In the genomic region with DNA sequence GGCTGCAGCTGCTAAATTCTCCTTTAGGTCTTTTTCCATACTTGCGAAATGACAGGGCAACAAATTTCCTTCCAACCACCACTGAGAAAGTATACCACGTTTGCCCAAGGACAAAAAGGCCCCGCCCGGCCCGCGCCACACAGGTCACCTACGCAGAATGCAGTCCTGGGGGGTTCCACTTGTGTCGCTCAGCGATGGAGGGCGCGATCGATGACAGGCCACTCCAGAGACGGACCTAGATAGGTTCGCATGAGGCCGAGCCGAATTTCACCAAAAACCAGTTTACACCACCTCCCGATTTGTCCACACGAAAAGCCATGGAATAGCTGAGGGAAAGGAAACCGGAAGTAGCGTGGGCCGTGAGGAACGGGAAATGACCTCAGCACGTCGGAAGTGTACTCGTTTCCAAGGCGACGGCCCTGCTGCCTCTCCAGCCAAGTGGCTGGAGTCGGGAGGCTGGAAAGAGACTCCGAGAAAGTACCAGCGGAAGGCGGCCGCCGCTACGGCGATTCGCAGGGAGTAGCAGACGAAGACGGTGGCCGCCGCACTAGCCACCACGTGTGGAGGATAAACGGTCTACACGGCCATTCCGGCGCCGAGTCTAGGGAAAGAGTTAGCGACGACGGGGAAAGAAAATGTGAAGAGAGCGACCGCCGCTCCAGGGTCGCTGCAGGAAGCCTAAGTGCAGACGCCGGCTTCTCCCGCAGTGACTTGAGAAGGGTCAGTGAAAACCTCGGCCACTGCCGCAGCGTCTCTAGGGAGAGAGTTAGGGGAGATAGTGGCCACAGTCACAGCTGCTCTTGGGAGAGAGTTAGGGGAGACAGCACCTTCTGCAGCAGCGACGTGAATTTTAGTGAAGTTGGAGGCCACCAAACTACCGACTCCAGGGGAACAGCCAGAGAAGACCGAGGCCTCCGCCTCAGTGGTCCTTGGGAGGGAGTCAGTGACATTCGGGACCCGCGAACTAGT, we compare ENCODE assay signal across 8 cellular contexts. TPM values are rescaled to one million over a fixed set of nuclear protein-coding genes. Genes with fewer than 3 reads are reported as not detected.
DNase-seq lines count a peak whose midpoint lies in the region; ATAC-seq, FAIRE-seq and TF ChIP-seq lines count a peak whose summit lies in the region.

A gene (plus strand): TSS at position 398 of the 969 bp plus-strand sequence. CDS start 959 bp downstream, outside the sequence.

- H2BK12ac ChIP-seq in H1 (ENCODE audit: low read depth, low read length) (no peak within 1 kb of the TSS), mesenchymal stem cell (ENCODE audit: low read length in 2 of 2) (peak within 1 kb of the TSS in 1 of 2 experiments; percentile 17)

- H3K79me2 ChIP-seq in H1 (ENCODE audit: control insufficient read depth in 1 of 2, insufficient read depth in 2 of 2, low read length in 2 of 2), result peaks cover 5 to 16% of the 10 kb centered on the region in 2 experiments

- H4K5ac ChIP-seq in H1 (ENCODE audit: insufficient read length, low read depth, low read length), result peak within 1 kb of the TSS; percentile 89

- H2BK5ac ChIP-seq in H1 (ENCODE audit: low read depth, low read length) (peak within 1 kb of the TSS; percentile 74), mesenchymal stem cell (ENCODE audit: low read depth, low read length, poor library complexity, severe bottlenecking) (peak within 1 kb of the TSS; percentile 8)

- no peak within 1 kb of the TSS for H2BK120ac ChIP-seq in H1 (replicated peaks; ENCODE audit: low read depth, low read length)
- H2BK120ac ChIP-seq in mesenchymal stem cell (ENCODE audit: low read depth, low read length), result peak within 1 kb of the TSS; percentile 67

- H3K4me3 Mint-ChIP-seq in CD8-positive, alpha-beta memory T cell, result peak within 1 kb of the TSS; percentile 98 to 100 (median 99)

- no peak for TF ChIP-seq EP300 in H1 (IDR thresholded peaks at IDR 0.05; ENCODE audit: borderline replicate concordance in 1 of 2, low read depth in 2 of 2, low read length in 2 of 2)

- peaks cover 0 to 3% of the 10 kb centered on the region in 2 donors for H3K27me3 Mint-ChIP-seq in CD8-positive, alpha-beta memory T cell

- H3K23me2 ChIP-seq in H1 (ENCODE audit: low read depth, low read length), result peaks cover 10% of the 10 kb centered on the region

- peak within 1 kb of the TSS; percentile 96 for H3K4me3 ChIP-seq in CD8-positive, alpha-beta memory T cell (ENCODE audit: low read length)
- H3K4me3 ChIP-seq in H1 (ENCODE audit: extremely low read depth in 1 of 4, insufficient read depth in 2 of 4, low read depth in 3 of 4, low read length in 4 of 4) (peak within 1 kb of the TSS; percentile 65 to 99 (median 95)), mesenchymal stem cell (ENCODE audit: insufficient read depth in 1 of 2, low read depth in 1 of 2, low read length in 2 of 2) (peak within 1 kb of the TSS; percentile 75 to 96)

- H2BK15ac ChIP-seq in H1 (ENCODE audit: low read length) (no peak within 1 kb of the TSS), mesenchymal stem cell (ENCODE audit: low read depth, poor library complexity, severe bottlenecking) (no peak within 1 kb of the TSS)

- H4K8ac ChIP-seq in H1 (ENCODE audit: extremely low read depth, insufficient read depth, low read length), result peak within 1 kb of the TSS; percentile 96
- H4K8ac ChIP-seq in mesenchymal stem cell (ENCODE audit: low read length), result peak within 1 kb of the TSS; percentile 91

- H4K20me1 ChIP-seq in H1 (replicated peaks in 1 of 2; ENCODE audit: control insufficient read depth in 1 of 2, insufficient read depth in 2 of 2, low read length in 2 of 2), result no peaks in the 10 kb centered on the region

- CTCF ChIA-PET in CD8-positive, alpha-beta memory T cell (lab: Charles Lee), result interaction anchor here (1.0 to 1.9 kb wide), 5 partner anchors 37 to 326 kb away, joined by 3 to 7 read pairs (median 4); a partner anchor contains a TSS
- CTCF ChIA-PET in H1 (lab: Charles Lee; ENCODE audit: partially characterized antibody), result no interaction called here

- H2AK5ac ChIP-seq in H1 (ENCODE audit: low read depth, low read length) (no peak within 1 kb of the TSS), mesenchymal stem cell (ENCODE audit: low read length, severe bottlenecking) (peak within 1 kb of the TSS; percentile 68)

- no peak within 1 kb of the TSS for H2BK20ac ChIP-seq in H1 (ENCODE audit: low read length)

- 1% methylated on average over 62 of the region's 67 CpGs; no CpG with 5 or more reads in 1 of the 2 experiments for WGBS in H1 (ENCODE audit: extremely low coverage in 1 of 2, insufficient coverage in 1 of 2, insufficient read length in 1 of 2, insufficient replicate concordance in 2 of 2, low coverage in 1 of 2, low lambda C conversion rate in 2 of 2, missing lambda C conversion rate in 1 of 2), 2 experiments
- WGBS in mesenchymal stem cell, result under 1% methylated on average over 58 of the region's 67 CpGs

- H3K4ac ChIP-seq in H1 (replicated peaks; ENCODE audit: insufficient read length, low read depth, low read length), result no peak within 1 kb of the TSS
- H3K4ac ChIP-seq in mesenchymal stem cell (ENCODE audit: low read depth in 1 of 2, low read length in 2 of 2), result peak within 1 kb of the TSS; percentile 64 to 89

- TF ChIP-seq CTCF in H1 (IDR thresholded peaks at IDR 0.05; ENCODE audit: control extremely low read depth in 1 of 3, insufficient read depth in 1 of 3, low read depth in 1 of 3, low read length in 3 of 3), result no peak

- H3K23ac ChIP-seq in H1 (ENCODE audit: insufficient read length), result no peak within 1 kb of the TSS
- H3K23ac ChIP-seq in mesenchymal stem cell (ENCODE audit: low read length in 2 of 2), result no peak within 1 kb of the TSS

- no peaks in the 10 kb centered on the region for H3K9me3 Mint-ChIP-seq in CD8-positive, alpha-beta memory T cell

- no peaks in the 10 kb centered on the region for H3K27me3 ChIP-seq in CD8-positive, alpha-beta memory T cell (ENCODE audit: insufficient read depth, low read length, poor library complexity, severe bottlenecking)
- H3K27me3 ChIP-seq in H1 (replicated peaks in 1 of 4; ENCODE audit: control insufficient read depth in 3 of 4, extremely low read depth in 1 of 4, insufficient read depth in 3 of 4, low read length in 3 of 4), result peaks cover 0 to 2% (median 0%) of the 10 kb centered on the region in 4 experiments; a peak in 2 of 7 replicates
- H3K27me3 ChIP-seq in mesenchymal stem cell (ENCODE audit: control insufficient read depth in 1 of 2, insufficient read depth in 1 of 2, low read length in 2 of 2), result no peaks in the 10 kb centered on the region

- no peaks in the 10 kb centered on the region for H3K9me3 ChIP-seq in CD8-positive, alpha-beta memory T cell (ENCODE audit: low read length)
- no peaks in the 10 kb centered on the region for H3K9me3 ChIP-seq in H1 (ENCODE audit: insufficient read depth in 2 of 2, low read depth in 1 of 2, low read length in 1 of 2)
- no peaks in the 10 kb centered on the region for H3K9me3 ChIP-seq in mesenchymal stem cell (ENCODE audit: control insufficient read depth, low read length)

- peak within 1 kb of the TSS; percentile 62 for H4K91ac ChIP-seq in H1 (replicated peaks; ENCODE audit: insufficient read length, low read length)
- H4K91ac ChIP-seq in mesenchymal stem cell (ENCODE audit: low read length), result peak within 1 kb of the TSS; percentile 96

- peak within 1 kb of the TSS; percentile 93; the same call in 1 of the 2 replicates for H3K18ac ChIP-seq in H1 (ENCODE audit: extremely low read depth, low read length)
- H3K18ac ChIP-seq in mesenchymal stem cell (ENCODE audit: low read depth in 1 of 2, low read length in 2 of 2), result peak within 1 kb of the TSS; percentile 63 to 95

- H3K36me3 Mint-ChIP-seq in CD8-positive, alpha-beta memory T cell, result peaks cover 0 to 53% (median 14%) of the 10 kb centered on the region in 3 donors

- H3K14ac ChIP-seq in H1 (ENCODE audit: insufficient read length) (no peak within 1 kb of the TSS), mesenchymal stem cell (ENCODE audit: low read length in 2 of 2) (peak within 1 kb of the TSS; percentile 19 to 96)

- H3K79me1 ChIP-seq in H1 (ENCODE audit: low read depth, low read length), result 0 out of 2 replicates have a peak, but pooled peaks cover 4% of the 10 kb centered on the region
- peaks cover 14% of the 10 kb centered on the region for H3K79me1 ChIP-seq in mesenchymal stem cell (replicated peaks; ENCODE audit: low read length, poor library complexity, severe bottlenecking)

- H3K4me1 Mint-ChIP-seq in CD8-positive, alpha-beta memory T cell, result peaks cover 50 to 65% (median 59%) of the 10 kb centered on the region in 3 donors

- TF ChIP-seq RAD21 in H1 (IDR thresholded peaks at IDR 0.05 in 1 of 2, conservative IDR thresholded peaks at IDR 0.05 in 1 of 2; ENCODE audit: low read depth in 2 of 2, low read length in 2 of 2), result no peak

- peak; percentile 79 to 92 (median 89) for DNase-seq in CD8-positive, alpha-beta memory T cell
- DNase-seq in HS-27A (ENCODE audit: low read depth), result peak; percentile 85
- peak; percentile 40 for DNase-seq in NK-92 (lab: John Stamatoyannopoulos, UW; ENCODE audit: unreplicated experiment)
- peak; percentile 73 for DNase-seq in activated CD8-positive, alpha-beta memory T cell treated with anti-CD3 and anti-CD28 coated beads for 4 hours (ENCODE audit: low read depth in 2 of 2)
- DNase-seq in H1 (ENCODE audit: low read depth in 1 of 2, low spot score in 2 of 2), result peak; percentile 66 to 87
- DNase-seq in mesenchymal stem cell, result peak; percentile 99
- peak; percentile 75 for DNase-seq in stimulated activated CD8-positive, alpha-beta memory T cell treated with anti-CD3 and anti-CD28 coated beads, Interleukin-12 subunit alpha, Interleukin-12 subunit beta, amount 100 ng/mL, for 4 hours (ENCODE audit: low read depth)

- H3K27ac ChIP-seq in CD8-positive, alpha-beta memory T cell (ENCODE audit: low read depth, low read length), result peak within 1 kb of the TSS; percentile 99
- H3K27ac ChIP-seq in H1 (ENCODE audit: low read depth, low read length) (peak within 1 kb of the TSS; percentile 74), mesenchymal stem cell (ENCODE audit: low read length, poor library complexity, severe bottlenecking) (peak within 1 kb of the TSS; percentile 60)

- H3K27ac Mint-ChIP-seq in CD8-positive, alpha-beta memory T cell, result peak within 1 kb of the TSS; percentile 98 to 100 (median 100)

- POLR2A ChIA-PET in CD8-positive, alpha-beta memory T cell (lab: Charles Lee), result interaction anchor here (0.6 to 2.5 kb wide), 8 partner anchors 10 to 292 kb away, joined by 3 to 22 read pairs (median 4); a partner anchor contains a TSS
- POLR2A ChIA-PET in H1 (lab: Charles Lee; ENCODE audit: partially characterized antibody), result interaction anchor here (1.0 to 3.6 kb wide), 3 partner anchors 9 to 88 kb away, joined by 3 to 17 read pairs (median 5); a partner anchor contains a TSS

- H3K36me3 ChIP-seq in CD8-positive, alpha-beta memory T cell (ENCODE audit: insufficient read depth, low read length), result peaks cover 5% of the 10 kb centered on the region
- H3K36me3 ChIP-seq in H1 (ENCODE audit: control insufficient read depth in 2 of 4, insufficient read depth in 4 of 4, low read length in 3 of 4) (peaks cover 4 to 32% (median 12%) of the 10 kb centered on the region in 4 experiments; a peak in 7 of 8 replicates), mesenchymal stem cell (ENCODE audit: control insufficient read depth in 1 of 2, insufficient read depth in 2 of 2, low read depth in 1 of 2, low read length in 2 of 2) (peaks cover 11 to 39% of the 10 kb centered on the region in 2 experiments)

- TF ChIP-seq POLR2A in H1 (IDR thresholded peaks at IDR 0.05; ENCODE audit: control extremely low read depth in 1 of 2, low read depth in 2 of 2, low read length in 2 of 2), result peak in 1 of 2 experiments; percentile 67; a peak in 2 of 3 replicates

- peak within 1 kb of the TSS; percentile 97 for H3K4me2 ChIP-seq in H1 (ENCODE audit: insufficient read depth in 1 of 2, low read depth in 2 of 2, low read length in 2 of 2)
- peak within 1 kb of the TSS; percentile 94 for H3K4me2 ChIP-seq in mesenchymal stem cell (ENCODE audit: low read length, poor library complexity, severe bottlenecking)

- peak; percentile 92 for ATAC-seq in GM19467 (IDR thresholded peaks at IDR 0.05; ENCODE audit: unreplicated experiment)

- no peak within 1 kb of the TSS for H3K56ac ChIP-seq in H1 (replicated peaks; ENCODE audit: insufficient read length, low read depth, low read length)

- peak within 1 kb of the TSS; percentile 93 for H2AFZ ChIP-seq in H1 (ENCODE audit: low read length)
- peak within 1 kb of the TSS; percentile 80 for H2AFZ ChIP-seq in mesenchymal stem cell (ENCODE audit: low read depth, low read length)

- FAIRE-seq in H1 (lab: Jason Lieb, UNC), result peak; percentile 90

- peaks cover 34% of the 10 kb centered on the region for H3K4me1 ChIP-seq in CD8-positive, alpha-beta memory T cell (ENCODE audit: insufficient read depth, low read length)
- H3K4me1 ChIP-seq in H1 (replicated peaks in 1 of 4; ENCODE audit: control insufficient read depth in 3 of 4, insufficient read depth in 4 of 4, low read length in 3 of 4), result peaks cover 0 to 2% (median 0%) of the 10 kb centered on the region in 4 experiments; a peak in 1 of 7 replicates
- peaks cover 7% of the 10 kb centered on the region for H3K4me1 ChIP-seq in mesenchymal stem cell (ENCODE audit: control insufficient read depth, insufficient read depth, low read depth, low read length)

- H3K9ac ChIP-seq in H1 (replicated peaks in 1 of 4; ENCODE audit: extremely low read depth in 1 of 4, low read depth in 3 of 4, low read length in 3 of 4) (peak within 1 kb of the TSS; percentile 73 to 87 (median 86)), mesenchymal stem cell (ENCODE audit: low read length) (peak within 1 kb of the TSS; percentile 99)

RNA-seq across cellular contexts. Expression of the gene that starts here (rescaled TPM):
- 10 to 100 TPM in 1 of 2 experiments, 1 to 10 TPM in 1; 9.7 to 10.3 TPM for total RNA-seq in CD8-positive, alpha-beta memory T cell
- 6.0 TPM for polyA plus RNA-seq in CD8-positive, alpha-beta memory T cell
- 5.5 and 5.6 TPM in 2 replicates for total RNA-seq in H1 (2021; fragmentation: NEBNext Ultra II Directional; extraction: Animal tissue kit (Norgen Biotek cat#: 25700))
- polyA plus RNA-seq in H1 (2011; rRNA removed), result 1.4 and 2.0 TPM in 2 replicates
- 2.9 TPM for polyA plus RNA-seq in H1 (2011; cell fraction: cytosol; rRNA removed)
- 1.1 TPM for polyA plus RNA-seq in H1 (2011; cell fraction: nucleus; rRNA removed)
- polyA plus RNA-seq in H1 (2012, experiment 1 of 2), result 2.9 to 4.5 TPM (median 3.7 TPM) in 4 replicates
- 0.85 TPM for polyA plus RNA-seq in H1 (2012, experiment 2 of 2)
- 3.0 TPM for polyA plus RNA-seq in H1 (2013, experiment 1 of 2)
- 2.7 TPM for polyA plus RNA-seq in H1 (2013, experiment 2 of 2)
- polyA minus RNA-seq in H1 (2011; rRNA and poly(A)+ RNA removed), result 4.0 and 4.7 TPM in 2 replicates
- 2.4 TPM for polyA minus RNA-seq in H1 (2011; cell fraction: cytosol; rRNA and poly(A)+ RNA removed)
- polyA minus RNA-seq in H1 (2011; cell fraction: nucleus; rRNA and poly(A)+ RNA removed), result 2.3 TPM
- polyA plus RNA-seq in mesenchymal stem cell (2013, experiment 1 of 2), result 10.6 TPM
- 11.0 TPM for polyA plus RNA-seq in mesenchymal stem cell (2013, experiment 2 of 2)

Comparison
In these comparisons a context has a peak if more than half of its experiments do, and no peak if none do; other contexts are left out.
1. Peak in every context shown above with its lines: DNase-seq, ATAC-seq, H3K4me3 ChIP-seq and H3K27ac ChIP-seq.
2. DNase-seq: peak in every context shown above with its lines; median percentile 99 in mesenchymal stem cell; 89 in CD8-positive, alpha-beta memory T cell; 85 in HS-27A; 76 in H1; 75 in stimulated activated CD8-positive, alpha-beta memory T cell treated with anti-CD3 and anti-CD28 coated beads, Interleukin-12 subunit alpha, Interleukin-12 subunit beta, amount 100 ng/mL, for 4 hours; 73 in activated CD8-positive, alpha-beta memory T cell treated with anti-CD3 and anti-CD28 coated beads for 4 hours; 40 in NK-92.